ENCODE assay signal across 1 cellular context in genomic region chr19:31274266-31274963, GRCh38.
TF ChIP-seq lines count a peak whose summit lies in the region.

No MANE protein-coding gene starts in this region.

TF ChIP-seq in HepG2, 621 proteins besides CTCF, POLR2A, EP300 and RAD21 (continued from another document):
- TF ChIP-seq EZH2 (conservative IDR thresholded peaks at IDR 0.05; ENCODE audit: low read depth, low read length) (no peak), ZNF878 (CRISPR knock-in tag; IDR thresholded peaks at IDR 0.05) (no peak), ZNF607 (CRISPR knock-in tag; IDR thresholded peaks at IDR 0.05; ENCODE audit: borderline replicate concordance) (no peak), ZSCAN21 (CRISPR knock-in tag; IDR thresholded peaks at IDR 0.05; ENCODE audit: borderline replicate concordance) (no peak), ZC3H13 (CRISPR knock-in tag; IDR thresholded peaks at IDR 0.05) (no peak), SAFB2 (CRISPR knock-in tag; IDR thresholded peaks at IDR 0.05; ENCODE audit: borderline replicate concordance, low read depth) (no peak), ZNF275 (CRISPR knock-in tag; IDR thresholded peaks at IDR 0.05; ENCODE audit: borderline replicate concordance) (no peak), FOXC1 (CRISPR knock-in tag; IDR thresholded peaks at IDR 0.05; ENCODE audit: borderline replicate concordance) (no peak), ZNF318 (CRISPR knock-in tag; IDR thresholded peaks at IDR 0.05) (no peak), ZNF142 (CRISPR knock-in tag; IDR thresholded peaks at IDR 0.05) (no peak), KAT7 (CRISPR knock-in tag; IDR thresholded peaks at IDR 0.05; ENCODE audit: borderline replicate concordance) (no peak), ZNF777 (CRISPR knock-in tag; IDR thresholded peaks at IDR 0.05) (no peak), E2F5 (CRISPR knock-in tag; conservative IDR thresholded peaks at IDR 0.05) (no peak), ZBTB25 (CRISPR knock-in tag; IDR thresholded peaks at IDR 0.05) (no peak)
